In genomic region chr3:128205616-128206015, GRCh38 we compare ENCODE assay signal across 16 cellular contexts. TPM values are rescaled to one million over a fixed set of nuclear protein-coding genes. Genes with fewer than 3 reads are reported as not detected.
A peak's percentile ranks its signal among the peaks of the same experiment; 100 is the strongest.
DNase-seq lines count a peak whose midpoint lies in the region; ATAC-seq and TF ChIP-seq lines count a peak whose summit lies in the region.
"Had no signal": no experiment of that assay in that cellular context is flagged by ENCODE, and none has a peak within 500 bp of the region (broad histone marks: within the 10 kb centered on the region; RNA-seq: fewer than 3 reads in every experiment).

No MANE protein-coding gene starts in this region.

- H3K4me3 Mint-ChIP-seq in GM23338 (no peak overlapping the region), nephron (peak overlapping the region in 2 of 3 experiments; percentile 3 to 14), type B pancreatic cell (peak overlapping the region; percentile 11)
- H3K4me3 Mint-ChIP-seq: CD14-positive monocyte; CD8-positive, alpha-beta T cell; H9 had no signal

- no peaks in the 10 kb centered on the region for H3K27me3 Mint-ChIP-seq in GM23338 (ENCODE audit: insufficient read depth, low read depth, poor library complexity)
- H3K27me3 Mint-ChIP-seq in nephron (ENCODE audit: low read depth) = peaks cover 5% of the 10 kb centered on the region
- H3K27me3 Mint-ChIP-seq in type B pancreatic cell = no peaks in the 10 kb centered on the region

- no peak for TF ChIP-seq CTCF in GM23338 (conservative IDR thresholded peaks at IDR 0.05; ENCODE audit: low read depth in 2 of 2)
- no peak for TF ChIP-seq CTCF in hepatocyte (IDR thresholded peaks at IDR 0.05; ENCODE audit: poor library complexity)
- TF ChIP-seq CTCF in nephron (IDR thresholded peaks at IDR 0.05; ENCODE audit: unreplicated experiment in 3 of 3) = no peak
- no peak for TF ChIP-seq CTCF in type B pancreatic cell (conservative IDR thresholded peaks at IDR 0.05)

- H2AFZ ChIP-seq in GM23338 (no peak overlapping the region), hepatocyte (no peak overlapping the region)

- H3K4me1 Mint-ChIP-seq in GM23338 (peaks cover 28% of the 10 kb centered on the region), nephron (peaks cover 57% of the 10 kb centered on the region), type B pancreatic cell (ENCODE audit: unreplicated experiment) (peaks cover 27% of the 10 kb centered on the region)
- H3K4me1 Mint-ChIP-seq: CD14-positive monocyte had no signal

- DNase-seq in GM23338 (ENCODE audit: low spot score) (no peak), hepatocyte (ENCODE audit: low spot score) (no peak), type B pancreatic cell (ENCODE audit: extremely low spot score, unreplicated experiment) (no peak), HuH-7 (ENCODE audit: low spot score) (no peak), NK-92 (lab: John Stamatoyannopoulos, UW; ENCODE audit: unreplicated experiment) (no peak)
- DNase-seq: 8988T; Calu3; CD8-positive, alpha-beta T cell; DMS79 treated with DMSO at 0.1 percent for 48 hours; GF-D8; H9 had no signal

- H3K9me3 ChIP-seq in hepatocyte (ENCODE audit: low read depth) = no peaks in the 10 kb centered on the region
- H3K9me3 ChIP-seq: BLaER1 had no signal

- no peak for ATAC-seq in GM23338
- no peak for ATAC-seq in HG03280 (IDR thresholded peaks at IDR 0.05; ENCODE audit: unreplicated experiment)
- no peak for ATAC-seq in GM21390 (IDR thresholded peaks at IDR 0.05; ENCODE audit: unreplicated experiment)
- ATAC-seq: CD8-positive, alpha-beta T cell had no signal

- H3K36me3 Mint-ChIP-seq in GM23338 (ENCODE audit: low read depth) = no peaks in the 10 kb centered on the region
- H3K36me3 Mint-ChIP-seq in nephron (ENCODE audit: low read depth) = peaks cover 4% of the 10 kb centered on the region
- H3K36me3 Mint-ChIP-seq in type B pancreatic cell = peaks cover 2% of the 10 kb centered on the region

- H3F3A ChIP-seq in GM23338 (replicated peaks; ENCODE audit: low read depth) = no peaks in the 10 kb centered on the region

- H3K27ac ChIP-seq in GM23338 (ENCODE audit: low read depth) (no peak overlapping the region), hepatocyte (peak overlapping the region; percentile 63)
- H3K27ac ChIP-seq: BLaER1 had no signal

- H3K4me3 ChIP-seq in GM23338 = no peak overlapping the region
- H3K4me3 ChIP-seq in hepatocyte = no peak overlapping the region
- H3K4me3 ChIP-seq: BLaER1 had no signal

- H4K20me1 ChIP-seq in GM23338 (replicated peaks; ENCODE audit: insufficient read depth) (no peaks in the 10 kb centered on the region), hepatocyte (ENCODE audit: insufficient read depth, poor library complexity, severe bottlenecking) (no peaks in the 10 kb centered on the region)

- no peaks in the 10 kb centered on the region for H3K9me3 Mint-ChIP-seq in GM23338
- H3K9me3 Mint-ChIP-seq in nephron = peaks cover 2% of the 10 kb centered on the region
- no peaks in the 10 kb centered on the region for H3K9me3 Mint-ChIP-seq in type B pancreatic cell
- H3K9me3 Mint-ChIP-seq: CD8-positive, alpha-beta T cell; H9 had no signal

- H3K4me2 ChIP-seq in GM23338 = 0 out of 2 replicates have a peak overlapping the region, but pooled peaks have one; percentile 10
- H3K4me2 ChIP-seq in hepatocyte = peak overlapping the region; percentile 6
- H3K4me2 ChIP-seq: BLaER1 had no signal

- no peaks in the 10 kb centered on the region for H3K79me2 ChIP-seq in GM23338 (replicated peaks; ENCODE audit: insufficient read depth)
- H3K79me2 ChIP-seq in hepatocyte = no peaks in the 10 kb centered on the region

- no peaks in the 10 kb centered on the region; the same call in 1 of the 2 replicates for H3K9me2 ChIP-seq in GM23338 (ENCODE audit: insufficient read depth)
- H3K9me2 ChIP-seq in hepatocyte (replicated peaks; ENCODE audit: insufficient read depth) = no peaks in the 10 kb centered on the region

- whole genome bisulfite sequencing in hepatocyte (ENCODE audit: low lambda C conversion rate, missing lambda C conversion rate) = 40% methylated on average over 2 of the region's 2 CpGs

- peak overlapping the region; percentile 2; the same call in 1 of the 2 replicates for H3K27ac Mint-ChIP-seq in GM23338
- H3K27ac Mint-ChIP-seq in nephron = peak overlapping the region; percentile 94 to 99 (median 97)
- H3K27ac Mint-ChIP-seq in type B pancreatic cell = peak overlapping the region; percentile 54
- H3K27ac Mint-ChIP-seq: CD14-positive monocyte; CD8-positive, alpha-beta T cell; H9 had no signal

- H3K27me3 ChIP-seq in GM23338 (ENCODE audit: insufficient read depth) = no peaks in the 10 kb centered on the region
- H3K27me3 ChIP-seq in hepatocyte = no peaks in the 10 kb centered on the region
- H3K27me3 ChIP-seq: BLaER1 had no signal

- H3K4me1 ChIP-seq in GM23338 (ENCODE audit: insufficient read depth) = peaks cover 26% of the 10 kb centered on the region
- peaks cover 24% of the 10 kb centered on the region for H3K4me1 ChIP-seq in hepatocyte (ENCODE audit: insufficient read depth)
- H3K4me1 ChIP-seq: BLaER1 had no signal

- H3K36me3 ChIP-seq in GM23338 (ENCODE audit: insufficient read depth) (no peaks in the 10 kb centered on the region), hepatocyte (replicated peaks; ENCODE audit: insufficient read depth, low read depth) (no peaks in the 10 kb centered on the region)

TF ChIP-seq in GM23338, 12 proteins besides CTCF, POLR2A, EP300 and RAD21:
- TF ChIP-seq CREB1 (CRISPR knock-in tag; IDR thresholded peaks at IDR 0.05; ENCODE audit: low read depth) (no peak), ETS1 (IDR thresholded peaks at IDR 0.05) (no peak), REST (IDR thresholded peaks at IDR 0.05; ENCODE audit: unreplicated experiment) (no peak), POLR2AphosphoS5 (IDR thresholded peaks at IDR 0.05; ENCODE audit: low read depth) (no peak), ZNF114 (CRISPR knock-in tag; IDR thresholded peaks at IDR 0.05) (no peak)

RNA-seq across cellular contexts. Expression of gene EEFSEC, which starts 52.3 kb away (rescaled TPM):
- 14.1 and 16.2 TPM in 2 replicates for total RNA-seq in GM23338 (2014; rRNA removed; shearing (Covaris generic))
- polyA plus RNA-seq in GM23338 (2016; fragmentation: Nextera tagmentation; extraction: Ambion mirVana) (9.5 and 10.1 TPM in 2 replicates), hepatocyte (16.4 and 17.5 TPM in 2 replicates)
- total RNA-seq in hepatocyte (9.2 and 9.8 TPM in 2 replicates), type B pancreatic cell (ENCODE audit: low replicate concordance) (9.6 and 16.6 TPM in 2 replicates)

Comparison
In these comparisons a context has a peak if more than half of its experiments do, and no peak if none do; other contexts are left out.
1. H3K27ac Mint-ChIP-seq: peak in every context shown above with its lines; median percentile 97 in nephron; 54 in type B pancreatic cell; 2 in GM23338.